Comparison of ENCODE assay signal across 12 cellular contexts in genomic region chr10:72738476-72738875, GRCh38. TPM values are rescaled to one million over a fixed set of nuclear protein-coding genes. Genes with fewer than 3 reads are reported as not detected.
DNase-seq lines count a peak whose midpoint lies in the region; ATAC-seq and TF ChIP-seq lines count a peak whose summit lies in the region.
"Had no signal": no experiment of that assay in that cellular context is flagged by ENCODE, and none has a peak within 500 bp of the region (broad histone marks: within the 10 kb centered on the region; RNA-seq: fewer than 3 reads in every experiment).

No MANE protein-coding gene starts in this region.

- H3K4ac ChIP-seq in trophoblast cell (ENCODE audit: low read depth, low read length), result no peak overlapping the region

- no peaks in the 10 kb centered on the region for H3K79me1 ChIP-seq in trophoblast cell (ENCODE audit: low read length)

- H3K4me2 ChIP-seq in BLaER1 (peak overlapping the region; percentile 75), osteoblast (ENCODE audit: insufficient read depth, low read length) (peak overlapping the region; percentile 59), trophoblast cell (ENCODE audit: low read length) (no peak overlapping the region)
- H3K4me2 ChIP-seq: smooth muscle cell had no signal

- H2BK120ac ChIP-seq in trophoblast cell (ENCODE audit: insufficient read depth, low read length, poor library complexity), result no peak overlapping the region

- no peak overlapping the region for H2BK5ac ChIP-seq in trophoblast cell (ENCODE audit: low read depth, low read length, poor library complexity)

- no peak overlapping the region for H4K12ac ChIP-seq in trophoblast cell (ENCODE audit: low read depth, low read length)

- H4K8ac ChIP-seq in trophoblast cell (ENCODE audit: low read depth, low read length), result no peak overlapping the region

- no peaks in the 10 kb centered on the region for H4K20me1 ChIP-seq in BLaER1
- H4K20me1 ChIP-seq in osteoblast (ENCODE audit: insufficient read depth, low read length), result peaks cover 11% of the 10 kb centered on the region

- intact Hi-C loops in left ventricle myocardium inferior (cut with micrococcal nuclease), result no loop called here

- H3K27ac ChIP-seq in BLaER1 (no peak overlapping the region; the same call in 1 of the 2 replicates), left ventricle myocardium inferior (replicated peaks) (peak overlapping the region; percentile 73), osteoblast (ENCODE audit: low read depth, low read length) (peak overlapping the region; percentile 60), trophoblast cell (ENCODE audit: low read depth, low read length) (no peak overlapping the region)

- H2AFZ ChIP-seq in osteoblast (ENCODE audit: low read length) (no peak overlapping the region), trophoblast cell (ENCODE audit: insufficient read depth, low read length, poor library complexity) (no peak overlapping the region)

- no peak overlapping the region for H3K23ac ChIP-seq in trophoblast cell (ENCODE audit: low read length)

- H3K9me3 ChIP-seq in BLaER1 (0 out of 2 replicates have a peak, but pooled peaks cover 6% of the 10 kb centered on the region), left ventricle myocardium inferior (replicated peaks) (no peaks in the 10 kb centered on the region), osteoblast (ENCODE audit: low read depth, low read length) (no peaks in the 10 kb centered on the region), trophoblast cell (ENCODE audit: insufficient read depth, low read depth, low read length) (no peaks in the 10 kb centered on the region)

- peaks cover 70% of the 10 kb centered on the region for H3K79me2 ChIP-seq in osteoblast (ENCODE audit: insufficient read depth, low read length)
- H3K79me2 ChIP-seq in trophoblast cell (ENCODE audit: control insufficient read depth, insufficient read depth, low read length, poor library complexity), result no peaks in the 10 kb centered on the region

- no peak overlapping the region for H4K91ac ChIP-seq in trophoblast cell (ENCODE audit: low read depth, low read length)

- peak; percentile 15 for DNase-seq in amniotic epithelial cell (ENCODE audit: low read depth)
- no peak for DNase-seq in left ventricle myocardium inferior
- peak; percentile 2 for DNase-seq in osteoblast (ENCODE audit: insufficient read length, low spot score, missing footprints)
- no peak for DNase-seq in HPDE6-E6E7 (ENCODE audit: extremely low spot score)
- DNase-seq in trophoblast cell, result no peak
- DNase-seq: mesendoderm, NCI-H2029 had no signal

- WGBS in trophoblast cell (ENCODE audit: extremely low coverage, insufficient coverage, insufficient read length), result no CpG with 5 or more reads among the region's 2 CpGs

- H3K36me3 ChIP-seq in BLaER1 (peaks cover 3% of the 10 kb centered on the region; the same call in 1 of the 2 replicates), left ventricle myocardium inferior (no peaks in the 10 kb centered on the region), osteoblast (ENCODE audit: insufficient read depth, low read length) (no peaks in the 10 kb centered on the region), trophoblast cell (ENCODE audit: control insufficient read depth in 1 of 2, insufficient read depth in 2 of 2, low read length in 2 of 2) (no peaks in the 10 kb centered on the region)

- H3K4me1 ChIP-seq in BLaER1, result peaks cover 42% of the 10 kb centered on the region
- H3K4me1 ChIP-seq in left ventricle myocardium inferior, result peaks cover 68% of the 10 kb centered on the region
- peaks cover 32% of the 10 kb centered on the region for H3K4me1 ChIP-seq in osteoblast (ENCODE audit: insufficient read depth, low read length)
- H3K4me1 ChIP-seq in trophoblast cell (ENCODE audit: control insufficient read depth in 1 of 2, insufficient read depth in 2 of 2, low read length in 2 of 2), result no peaks in the 10 kb centered on the region

- ATAC-seq in GM21423 (IDR thresholded peaks at IDR 0.05; ENCODE audit: unreplicated experiment) (no peak), HG02938 (IDR thresholded peaks at IDR 0.05; ENCODE audit: unreplicated experiment) (no peak)
- ATAC-seq: Panc1 had no signal

- no peaks in the 10 kb centered on the region for H3K27me3 ChIP-seq in BLaER1
- no peaks in the 10 kb centered on the region for H3K27me3 ChIP-seq in left ventricle myocardium inferior (ENCODE audit: low read depth)
- H3K27me3 ChIP-seq in osteoblast (ENCODE audit: insufficient read depth, low read length), result no peaks in the 10 kb centered on the region
- H3K27me3 ChIP-seq in trophoblast cell (ENCODE audit: insufficient read depth, low read length), result no peaks in the 10 kb centered on the region

- H3K18ac ChIP-seq in trophoblast cell (ENCODE audit: low read length), result no peak overlapping the region

- H3K14ac ChIP-seq in trophoblast cell (ENCODE audit: low read length), result no peak overlapping the region

- no peak overlapping the region for H2AK5ac ChIP-seq in trophoblast cell (ENCODE audit: low read length)

- peak overlapping the region; percentile 21; the same call in 1 of the 2 replicates for H3K9ac ChIP-seq in BLaER1
- no peak overlapping the region for H3K9ac ChIP-seq in trophoblast cell (ENCODE audit: low read length)

- TF ChIP-seq CTCF in left ventricle myocardium inferior (IDR thresholded peaks at IDR 0.05; ENCODE audit: borderline replicate concordance), result no peak
- TF ChIP-seq CTCF in osteoblast (IDR thresholded peaks at IDR 0.05; ENCODE audit: extremely low read depth, low read depth, low read length), result no peak

- no peak overlapping the region for H3K4me3 ChIP-seq in BLaER1
- peak overlapping the region; percentile 22 for H3K4me3 ChIP-seq in left ventricle myocardium inferior
- H3K4me3 ChIP-seq in osteoblast (ENCODE audit: insufficient read depth, low read length), result no peak overlapping the region
- H3K4me3 ChIP-seq in trophoblast cell (ENCODE audit: low read depth, low read length), result no peak overlapping the region
- H3K4me3 ChIP-seq: smooth muscle cell had no signal

- H2BK12ac ChIP-seq in trophoblast cell (ENCODE audit: low read length), result no peak overlapping the region

RNA-seq across cellular contexts. Expression of gene MCU, which starts 46.5 kb away (rescaled TPM):
- 20.3 TPM for total RNA-seq in left ventricle myocardium inferior
- 35.7 and 42.7 TPM in 2 replicates for total RNA-seq in osteoblast
- 14.7 and 15.2 TPM in 2 replicates for polyA plus RNA-seq in trophoblast cell (2013)

Comparison
In these comparisons a context has a peak if more than half of its experiments do, and no peak if none do; other contexts are left out.
1. H3K27ac ChIP-seq: peak in left ventricle myocardium inferior (single experiment) and osteoblast (single experiment); none in BLaER1 (single experiment) and trophoblast cell (single experiment).
2. DNase-seq: peak in amniotic epithelial cell (single experiment) and osteoblast (single experiment); none in left ventricle myocardium inferior (single experiment), HPDE6-E6E7 (single experiment) and trophoblast cell (0 of 2).